In genomic region chr15:89358435-89358754, GRCh38 we compare ENCODE assay signal across 9 cellular contexts. TPM values are rescaled to one million over a fixed set of nuclear protein-coding genes. Genes with fewer than 3 reads are reported as not detected.
DNase-seq lines count a peak whose midpoint lies in the region; ATAC-seq, FAIRE-seq and TF ChIP-seq lines count a peak whose summit lies in the region.
"Had no signal": no experiment of that assay in that cellular context is flagged by ENCODE, and none has a peak within 500 bp of the region (broad histone marks: within the 10 kb centered on the region; RNA-seq: fewer than 3 reads in every experiment).

No MANE protein-coding gene starts in this region.

- H3K27me3 Mint-ChIP-seq in Calu3 (ENCODE audit: unreplicated experiment), result peaks cover 100% of the 10 kb centered on the region

- H3K4me1 ChIP-seq in GM12878 (ENCODE audit: control insufficient read depth, insufficient read depth, low read length), result no peaks in the 10 kb centered on the region

- SMC1A ChIA-PET in GM12878 (lab: Charles Lee; ENCODE audit: uncharacterized antibody, unreplicated experiment), result interaction anchor here (0.9 to 3.2 kb wide), 13 partner anchors 9 to 151 kb away, joined by 3 to 21 read pairs (median 4); no protein-coding TSS in a partner anchor

- H3F3A ChIP-seq in neural cell (ENCODE audit: insufficient read depth, low read length, poor library complexity, severe bottlenecking), result peaks cover 6% of the 10 kb centered on the region

- peak overlapping the region; percentile 97 for H3K4me2 ChIP-seq in GM12878 (ENCODE audit: control insufficient read depth, insufficient read depth)
- H3K4me2 ChIP-seq in neural cell (ENCODE audit: low read length), result no peak overlapping the region

- peaks cover 8% of the 10 kb centered on the region for H3K4me1 Mint-ChIP-seq in Calu3 (ENCODE audit: low read depth, unreplicated experiment)

- peak; percentile 11 for ATAC-seq in HG03196 (IDR thresholded peaks at IDR 0.05; ENCODE audit: unreplicated experiment)
- ATAC-seq in GM12878, result peak; percentile 5; the same call in 2 of the 3 replicates

- H3K9me3 Mint-ChIP-seq in Calu3 (ENCODE audit: low read depth, unreplicated experiment), result no peaks in the 10 kb centered on the region

- H3K9me2 ChIP-seq in neural cell (ENCODE audit: insufficient read depth, low read length), result no peaks in the 10 kb centered on the region

- TF ChIP-seq CTCF in Calu3 (IDR thresholded peaks at IDR 0.05; ENCODE audit: unreplicated experiment), result no peak
- TF ChIP-seq CTCF in GM12878 (IDR thresholded peaks at IDR 0.05 in 2 of 3, conservative IDR thresholded peaks at IDR 0.05 in 1 of 3; ENCODE audit: control insufficient read depth in 2 of 3, extremely low read depth in 1 of 3, insufficient read depth in 1 of 3, low read depth in 3 of 3, low read length in 3 of 3), result no peak; a peak in 1 of 6 replicates
- no peak for TF ChIP-seq CTCF in neural cell (IDR thresholded peaks at IDR 0.05; ENCODE audit: poor library complexity, severe bottlenecking)

- TF ChIP-seq EP300 in GM12878 (IDR thresholded peaks at IDR 0.05; ENCODE audit: borderline replicate concordance in 1 of 2, control insufficient read depth in 1 of 2, low read depth in 2 of 2, low read length in 2 of 2) (no peak), neural cell (conservative IDR thresholded peaks at IDR 0.05; ENCODE audit: poor library complexity, severe bottlenecking) (no peak)

- no peak for TF ChIP-seq RAD21 in GM12878 (IDR thresholded peaks at IDR 0.05; ENCODE audit: insufficient read depth, low read depth, low read length)
- TF ChIP-seq RAD21 in neural cell (conservative IDR thresholded peaks at IDR 0.05), result no peak

- no peak overlapping the region for H3K27ac ChIP-seq in GM12878 (ENCODE audit: control insufficient read depth, insufficient read depth)
- no peak overlapping the region for H3K27ac ChIP-seq in neural cell (ENCODE audit: low read length)

- peaks cover 6% of the 10 kb centered on the region for H3K36me3 Mint-ChIP-seq in Calu3 (ENCODE audit: insufficient read depth, unreplicated experiment)

- in situ Hi-C loops in GM12878 (cut with MboI), result no loop called here

- FAIRE-seq in GM12878 (lab: Jason Lieb, UNC) (peak; percentile 92), frontal cortex (lab: Jason Lieb, UNC) (no peak)

- no peak for DNase-seq in Calu3
- no peak for DNase-seq in GM12878 (ENCODE audit: low read depth, low spot score)
- no peak for DNase-seq in frontal cortex (ENCODE audit: low spot score in 2 of 2)
- DNase-seq in hippocampal formation (lab: John Stamatoyannopoulos, UW), result no peak
- DNase-seq in NCI-H1048 (lab: John Stamatoyannopoulos, UW), result no peak
- no peak for DNase-seq in AML-193 (lab: John Stamatoyannopoulos, UW)
- DNase-seq: cerebellar nuclear complex had no signal

- no peak overlapping the region for H3K27ac Mint-ChIP-seq in Calu3 (ENCODE audit: unreplicated experiment)

- RAD21 ChIA-PET in GM12878 (lab: Charles Lee; ENCODE audit: unreplicated experiment), result interaction anchor here (0.7 to 3.2 kb wide), 13 partner anchors 23 to 222 kb away, joined by 3 to 26 read pairs (median 4); no protein-coding TSS in a partner anchor

- no peaks in the 10 kb centered on the region for H3K36me3 ChIP-seq in GM12878 (ENCODE audit: control insufficient read depth in 2 of 2, insufficient read depth in 2 of 2, low read length in 1 of 2)
- H3K36me3 ChIP-seq in neural cell (ENCODE audit: insufficient read depth, low read length), result no peaks in the 10 kb centered on the region

- TF ChIP-seq POLR2A in GM12878 (IDR thresholded peaks at IDR 0.05; ENCODE audit: low read depth, low read length), result no peak

- no peak overlapping the region for H3K9ac ChIP-seq in GM12878 (ENCODE audit: control insufficient read depth, insufficient read depth, low read length)
- H3K9ac ChIP-seq in neural cell (ENCODE audit: low read length), result peak overlapping the region; percentile 80

- intact Hi-C loops in Calu3 (cut with micrococcal nuclease; ENCODE audit: unreplicated experiment), result loop anchor here (1.0 to 5.0 kb wide), 3 partner anchors 39 to 199 kb away; no protein-coding TSS in a partner anchor
- intact Hi-C loops in GM12878 (cut with micrococcal nuclease; ENCODE audit: unreplicated experiment), result loop anchor here (1.0 kb wide), 2 partner anchors 72 to 114 kb away; no protein-coding TSS in a partner anchor

- WGBS in GM12878 (ENCODE audit: insufficient coverage, insufficient replicate concordance, low lambda C conversion rate, missing lambda C conversion rate), result 2% methylated on average over 16 of the region's 16 CpGs

- H3K27me3 ChIP-seq in GM12878 (replicated peaks in 1 of 2; ENCODE audit: control insufficient read depth in 2 of 2, insufficient read depth in 2 of 2, low read length in 1 of 2), result peaks cover 13 to 33% of the 10 kb centered on the region in 2 experiments
- peaks cover 34% of the 10 kb centered on the region for H3K27me3 ChIP-seq in neural cell (ENCODE audit: insufficient read depth, low read depth, low read length)

- POLR2A ChIA-PET in GM12878 (lab: Charles Lee), result no interaction called here

- H2AFZ ChIP-seq in GM12878 (ENCODE audit: control insufficient read depth, low read depth, low read length) (peak overlapping the region; percentile 96; the same call in 1 of the 2 replicates), neural cell (ENCODE audit: low read depth, low read length) (no peak overlapping the region)

- peak overlapping the region; percentile 68 for H3K4me3 Mint-ChIP-seq in Calu3 (ENCODE audit: low read depth, unreplicated experiment)

- BruUV-seq in Calu3 (replicated peaks; lab: Mats Ljungman, UMichigan), result no TSS peak
- no TSS peak for BruUV-seq in GM12878 (replicated peaks; lab: Mats Ljungman, UMichigan)

- no peak overlapping the region for H3K4me3 ChIP-seq in GM12878
- peak overlapping the region; percentile 72 for H3K4me3 ChIP-seq in neural cell (ENCODE audit: low read length)

- no peaks in the 10 kb centered on the region for H3K9me3 ChIP-seq in GM12878 (replicated peaks; ENCODE audit: control insufficient read depth, insufficient read depth, low read length)
- H3K9me3 ChIP-seq in neural cell (ENCODE audit: low read length), result no peaks in the 10 kb centered on the region

- CTCF ChIA-PET in Calu3 (lab: Charles Lee), result interaction anchor here (0.8 to 4.5 kb wide), 23 partner anchors 11 to 144 kb away, joined by 3 to 54 read pairs (median 5); partner anchors contain the start of genes FANCI and POLG
- CTCF ChIA-PET in GM12878 (lab: Yijun Ruan, JAX), result interaction anchor here (0.7 to 7.5 kb wide), 49 partner anchors 10 to 304 kb away, joined by 3 to 116 read pairs (median 5); partner anchors contain the start of genes POLG and TICRR

- H4K20me1 ChIP-seq in GM12878 (ENCODE audit: control insufficient read depth, insufficient read depth), result 0 out of 2 replicates have a peak, but pooled peaks cover 3% of the 10 kb centered on the region
- no peaks in the 10 kb centered on the region for H4K20me1 ChIP-seq in neural cell (ENCODE audit: insufficient read depth)

- no peaks in the 10 kb centered on the region for H3K79me2 ChIP-seq in GM12878 (ENCODE audit: control insufficient read depth, insufficient read depth, low read length)
- peaks cover 5% of the 10 kb centered on the region for H3K79me2 ChIP-seq in neural cell (replicated peaks; ENCODE audit: insufficient read depth, low read length)

TF ChIP-seq in GM12878, 131 proteins besides CTCF, POLR2A, EP300 and RAD21 (continues in another document):
- TF ChIP-seq IRF4 (IDR thresholded peaks at IDR 0.05; ENCODE audit: low read depth, low read length), result no peak

TF ChIP-seq in neural cell, 6 proteins besides CTCF, POLR2A, EP300 and RAD21 (continues in another document):
- TF ChIP-seq EZH2 (IDR thresholded peaks at IDR 0.05; ENCODE audit: borderline replicate concordance, insufficient read depth, low read length, poor library complexity, severe bottlenecking), result no peak

RNA-seq across cellular contexts. Expression of gene POLG, which starts 23.8 kb away (rescaled TPM):
- total RNA-seq in Calu3 (2022) (83.6 and 92.3 TPM in 2 replicates), GM12878 (2014; rRNA removed) (50.5 and 54.8 TPM in 2 replicates), GM12878 (2014; rRNA removed; fragmentation: Illumina TruSeq; extraction: Trizol) (26.3 and 27.3 TPM in 2 replicates), GM12878 (2021) (66.2 and 71.1 TPM in 2 replicates), frontal cortex (39.1 TPM)
- 122 and 151 TPM in 2 replicates for total RNA-seq in GM12878 (2013; cell fraction: nucleolus; rRNA removed)
- 29.0 TPM for polyA plus RNA-seq in GM12878 (2011; ENCODE audit: low read depth)
- polyA plus RNA-seq in GM12878 (2011; rRNA removed) (21.1 and 23.8 TPM in 2 replicates), GM12878 (2014; fragmentation: Illumina TruSeq; extraction: Trizol) (24.7 and 35.7 TPM in 2 replicates), GM12878 (2014; fragmentation: Nextera tagmentation; extraction: Ambion mirVana) (10 to 100 TPM; 14.8 to 21.6 TPM), GM12878 (2014; rRNA removed) (41.8 and 46.4 TPM in 2 replicates), GM12878 (2016; fragmentation: Nextera tagmentation; extraction: Ambion mirVana) (10 to 100 TPM; 30.2 to 40.4 TPM), neural cell (47.9 and 62.9 TPM in 2 replicates)
- 21.0 and 26.9 TPM in 2 replicates for polyA plus RNA-seq in GM12878 (2011; cell fraction: cytosol; rRNA removed)
- polyA plus RNA-seq in GM12878 (2011; cell fraction: nucleus; rRNA removed), result 186 and 256 TPM in 2 replicates
- 36.6 and 46.1 TPM in 2 replicates for polyA plus RNA-seq in GM12878 (2012)
- polyA minus RNA-seq in GM12878 (2011; rRNA and poly(A)+ RNA removed), result 23.7 and 44.0 TPM in 2 replicates
- 13.7 and 22.3 TPM in 2 replicates for polyA minus RNA-seq in GM12878 (2011; cell fraction: cytosol; rRNA and poly(A)+ RNA removed)
- 59.7 and 112 TPM in 2 replicates for polyA minus RNA-seq in GM12878 (2011; cell fraction: nucleus; rRNA and poly(A)+ RNA removed)
- 42.7 and 58.9 TPM in 2 replicates for polyA minus RNA-seq in neural cell
